ENCODE assay signal across 8 cellular contexts in the genomic region with DNA sequence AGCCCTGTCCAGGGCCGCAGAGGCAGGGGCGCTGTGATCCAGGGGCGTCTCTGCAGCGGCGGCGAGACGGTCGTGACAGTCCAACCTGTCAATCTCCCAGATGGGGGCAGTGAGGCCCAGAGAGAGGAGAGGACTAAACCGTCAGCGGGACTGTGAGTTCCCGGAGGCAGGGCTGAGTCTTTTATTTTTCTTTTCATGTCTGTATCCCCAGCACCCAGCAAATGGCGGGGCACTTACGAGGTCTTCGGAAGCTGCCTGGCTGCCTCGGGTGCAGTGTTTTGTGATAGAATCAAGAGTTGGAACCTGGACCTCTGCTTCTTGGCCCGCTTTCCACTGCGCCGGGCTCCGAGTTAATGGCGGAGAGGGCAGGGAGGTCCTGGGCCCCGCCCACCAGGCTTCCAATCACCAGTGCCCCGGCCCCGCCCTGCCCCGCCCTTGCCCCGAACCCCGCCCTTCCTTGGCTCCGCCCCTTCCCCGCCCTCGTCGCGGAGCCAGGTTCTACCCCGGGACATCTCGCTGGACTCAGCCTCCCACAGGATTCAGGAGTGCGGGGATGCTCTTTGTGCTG. TPM values are rescaled to one million over a fixed set of nuclear protein-coding genes. Genes with fewer than 3 reads are reported as not detected.
DNase-seq lines count a peak whose midpoint lies in the region; ATAC-seq lines count a peak whose summit lies in the region.

No MANE protein-coding gene starts in this region.

- intact Hi-C loops in left colon (cut with DNase I, micrococcal nuclease), result no loop called here

- peak; percentile 94 for DNase-seq in 8988T
- peak; percentile 50 for DNase-seq in NCI-H2227 (lab: John Stamatoyannopoulos, UW; ENCODE audit: unreplicated experiment)
- DNase-seq in activated CD4-positive, CD25-positive, alpha-beta regulatory T cell treated with anti-CD3 and anti-CD28 coated beads, Interleukin-2, amount 50 U/mL, for 72 hours, result peak; percentile 84
- peak; percentile 96 for DNase-seq in cerebellum (ENCODE audit: low spot score)
- peak; percentile 90 to 95 for DNase-seq in left colon
- DNase-seq in stimulated activated CD4-positive, alpha-beta T cell treated with anti-CD3 and anti-CD28 coated beads, Interleukin-1b, Interleukin-23, amount 100 ng/mL, for 24 hours (ENCODE audit: low read depth in 4 of 4, low spot score in 1 of 4), result peak; percentile 64 to 83 (median 76)

- ATAC-seq in GM18511 (IDR thresholded peaks at IDR 0.05; ENCODE audit: unreplicated experiment) (peak; percentile 82), HG03025 (IDR thresholded peaks at IDR 0.05; ENCODE audit: low FRiP score, unreplicated experiment) (peak; percentile 80), left colon (peak; percentile 87)

RNA-seq across cellular contexts. Expression of gene GRPEL1, which starts 35.3 kb away (rescaled TPM):
- total RNA-seq in cerebellum, result 12.2 TPM
- 10 to 100 TPM; 29.5 to 36.0 TPM for total RNA-seq in left colon

RNA-seq across cellular contexts. Expression of gene TADA2B, which starts 59.9 kb away (rescaled TPM):
- total RNA-seq in cerebellum (15.8 TPM), left colon (10 to 100 TPM; 30.0 to 34.6 TPM)

Comparison
In these comparisons a context has a peak if more than half of its experiments do, and no peak if none do; other contexts are left out.
1. Peak in every context shown above with its lines: DNase-seq and ATAC-seq.